ENCODE assay signal across 8 cellular contexts in genomic region chr15:63156708-63157065, GRCh38. TPM values are rescaled to one million over a fixed set of nuclear protein-coding genes. Genes with fewer than 3 reads are reported as not detected.
DNase-seq lines count a peak whose midpoint lies in the region; ATAC-seq and TF ChIP-seq lines count a peak whose summit lies in the region.

No MANE protein-coding gene starts in this region.

- peak overlapping the region; percentile 99 for H3K27ac Mint-ChIP-seq in activated CD8-positive, alpha-beta memory T cell treated with anti-CD3 and anti-CD28 coated beads, Interleukin-2, amount 10 ng/mL, durations not matched to agents 7 days and 5 days
- H3K27ac Mint-ChIP-seq in naive B cell: peak overlapping the region; percentile 93 to 97 (median 96)

- H3K27ac ChIP-seq in KMS-11: peak overlapping the region; percentile 81

- ATAC-seq in activated CD8-positive, alpha-beta memory T cell treated with anti-CD3 and anti-CD28 coated beads, Interleukin-2, amount 10 ng/mL, durations not matched to agents 7 days and 5 days: no peak
- ATAC-seq in naive B cell (ENCODE audit: low read depth in 2 of 2) (peak; percentile 8 to 10), GM21737 (IDR thresholded peaks at IDR 0.05; ENCODE audit: unreplicated experiment) (no peak)

- CTCF ChIA-PET in activated CD8-positive, alpha-beta memory T cell treated with anti-CD3 and anti-CD28 coated beads, Interleukin-2, amount 10 ng/mL, durations not matched to agents 7 days and 5 days (lab: Charles Lee): interaction anchor here (1.0 to 2.1 kb wide), 9 partner anchors 8 to 131 kb away, joined by 3 to 8 read pairs (median 4); no protein-coding TSS in a partner anchor

- peak overlapping the region; percentile 97 for H2AFZ ChIP-seq in KMS-11 (ENCODE audit: low read depth)

- H3K4me1 Mint-ChIP-seq in activated CD8-positive, alpha-beta memory T cell treated with anti-CD3 and anti-CD28 coated beads, Interleukin-2, amount 10 ng/mL, durations not matched to agents 7 days and 5 days: peaks cover 28% of the 10 kb centered on the region
- peaks cover 6 to 28% (median 10%) of the 10 kb centered on the region in 3 donors for H3K4me1 Mint-ChIP-seq in naive B cell

- DNase-seq in NCI-H345 treated with DMSO at 0.1 percent for 48 hours (lab: John Stamatoyannopoulos, UW; ENCODE audit: unreplicated experiment): peak; percentile 27
- DNase-seq in NCI-H345 (lab: John Stamatoyannopoulos, UW): no peak
- DNase-seq in activated CD8-positive, alpha-beta memory T cell treated with anti-CD3 and anti-CD28 coated beads, Interleukin-2, amount 10 ng/mL, durations not matched to agents 7 days and 5 days: peak; percentile 48
- peak; percentile 58 for DNase-seq in fibroblast of the aortic adventitia (ENCODE audit: low read depth)
- no peak for DNase-seq in naive B cell
- no peak for DNase-seq in GOT3 (lab: John Stamatoyannopoulos, UW)

- no peaks in the 10 kb centered on the region for H3K27me3 ChIP-seq in KMS-11 (ENCODE audit: insufficient read depth, low read depth)

- H3K4me3 ChIP-seq in KMS-11 (IDR thresholded peaks at IDR 0.05; ENCODE audit: insufficient read depth, low read depth, low read length) (no peak overlapping the region), fibroblast of the aortic adventitia (ENCODE audit: low read depth, low read length) (peak overlapping the region; percentile 93)

- no peaks in the 10 kb centered on the region for H3K9me3 Mint-ChIP-seq in activated CD8-positive, alpha-beta memory T cell treated with anti-CD3 and anti-CD28 coated beads, Interleukin-2, amount 10 ng/mL, durations not matched to agents 7 days and 5 days (ENCODE audit: low read depth)
- peaks cover 0 to 4% (median 0%) of the 10 kb centered on the region in 7 donors for H3K9me3 Mint-ChIP-seq in naive B cell

- H3K4me1 ChIP-seq in KMS-11 (ENCODE audit: low read depth, poor library complexity, severe bottlenecking): peaks cover 11% of the 10 kb centered on the region

- H3K4me2 ChIP-seq in KMS-11: peak overlapping the region; percentile 84

- H4K20me1 ChIP-seq in KMS-11 (ENCODE audit: insufficient read depth): no peaks in the 10 kb centered on the region

- H3K27me3 Mint-ChIP-seq in activated CD8-positive, alpha-beta memory T cell treated with anti-CD3 and anti-CD28 coated beads, Interleukin-2, amount 10 ng/mL, durations not matched to agents 7 days and 5 days: no peaks in the 10 kb centered on the region
- H3K27me3 Mint-ChIP-seq in naive B cell: no peaks in the 10 kb centered on the region

- peak overlapping the region; percentile 99 for H3K4me3 Mint-ChIP-seq in activated CD8-positive, alpha-beta memory T cell treated with anti-CD3 and anti-CD28 coated beads, Interleukin-2, amount 10 ng/mL, durations not matched to agents 7 days and 5 days
- H3K4me3 Mint-ChIP-seq in naive B cell: peak overlapping the region; percentile 96 to 100 (median 100)

- peak overlapping the region; percentile 80 for H3K9ac ChIP-seq in KMS-11

- peaks cover 10% of the 10 kb centered on the region; the same call in 1 of the 2 replicates for H3K79me2 ChIP-seq in KMS-11 (ENCODE audit: insufficient read depth, low read depth)

- TF ChIP-seq CTCF in KMS-11 (conservative IDR thresholded peaks at IDR 0.05; ENCODE audit: low read depth, low read length) (0 out of 2 replicates have a peak, but pooled peaks have one; percentile 11), fibroblast of the aortic adventitia (IDR thresholded peaks at IDR 0.05; ENCODE audit: insufficient read depth, low read length) (no peak)

- peaks cover 33% of the 10 kb centered on the region for H3K36me3 Mint-ChIP-seq in activated CD8-positive, alpha-beta memory T cell treated with anti-CD3 and anti-CD28 coated beads, Interleukin-2, amount 10 ng/mL, durations not matched to agents 7 days and 5 days
- no peaks in the 10 kb centered on the region for H3K36me3 Mint-ChIP-seq in naive B cell

- no peaks in the 10 kb centered on the region; the same call in 1 of the 2 replicates for H3K36me3 ChIP-seq in KMS-11 (ENCODE audit: insufficient read depth)

RNA-seq across cellular contexts. Expression of gene RPS27L, which starts 0.6 kb away (rescaled TPM):
- 100 to 1,000 TPM; 192 to 223 TPM for total RNA-seq in activated CD8-positive, alpha-beta memory T cell treated with anti-CD3 and anti-CD28 coated beads, Interleukin-2, amount 10 ng/mL, durations not matched to agents 7 days and 5 days
- 92.0 and 193 TPM in 2 replicates for total RNA-seq in fibroblast of the aortic adventitia (ENCODE audit: low replicate concordance)
- 100 to 1,000 TPM in 5 of 6 donors, 10 to 100 TPM in 1; 87.2 to 215 (median 166) TPM for polyA plus RNA-seq in naive B cell (ENCODE audit: low read depth in 6 of 6)

RNA-seq across cellular contexts. Expression of gene RAB8B, which starts 32.7 kb away (rescaled TPM):
- total RNA-seq in activated CD8-positive, alpha-beta memory T cell treated with anti-CD3 and anti-CD28 coated beads, Interleukin-2, amount 10 ng/mL, durations not matched to agents 7 days and 5 days: 100 to 1,000 TPM in 1 of 2 experiments, 10 to 100 TPM in 1; 94.8 to 128 TPM
- 25.3 and 84.1 TPM in 2 replicates for total RNA-seq in fibroblast of the aortic adventitia (ENCODE audit: low replicate concordance)
- polyA plus RNA-seq in naive B cell (ENCODE audit: low read depth in 6 of 6): 10 to 100 TPM; 24.4 to 64.4 (median 58.6) TPM

RNA-seq across cellular contexts. Expression of gene LACTB, which starts 35.0 kb away (rescaled TPM):
- 10 to 100 TPM; 10.5 to 27.1 TPM for total RNA-seq in activated CD8-positive, alpha-beta memory T cell treated with anti-CD3 and anti-CD28 coated beads, Interleukin-2, amount 10 ng/mL, durations not matched to agents 7 days and 5 days
- total RNA-seq in fibroblast of the aortic adventitia (ENCODE audit: low replicate concordance): 26.1 and 36.1 TPM in 2 replicates
- polyA plus RNA-seq in naive B cell (ENCODE audit: low read depth in 6 of 6): 10 to 100 TPM in 5 of 6 donors, 1 to 10 TPM in 1; 9.0 to 22.2 (median 16.1) TPM

Comparison
In these comparisons a context has a peak if more than half of its experiments do, and no peak if none do; other contexts are left out.
1. DNase-seq: peak in NCI-H345 treated with DMSO at 0.1 percent for 48 hours (single experiment), activated CD8-positive, alpha-beta memory T cell treated with anti-CD3 and anti-CD28 coated beads, Interleukin-2, amount 10 ng/mL, durations not matched to agents 7 days and 5 days (single experiment) and fibroblast of the aortic adventitia (single experiment); none in NCI-H345 (single experiment), naive B cell (single experiment) and GOT3 (single experiment).
2. ATAC-seq: peak in naive B cell (2 of 2); none in activated CD8-positive, alpha-beta memory T cell treated with anti-CD3 and anti-CD28 coated beads, Interleukin-2, amount 10 ng/mL, durations not matched to agents 7 days and 5 days (single experiment) and GM21737 (single experiment).